In genomic region chr1:23563755-23564374, GRCh38 we compare ENCODE assay signal across 1 cellular context.
TF ChIP-seq lines count a peak whose summit lies in the region.

No MANE protein-coding gene starts in this region.

TF ChIP-seq in HepG2, 621 proteins besides CTCF, POLR2A, EP300 and RAD21 (continued from another document and continues in another):
- TF ChIP-seq ZNF841 (CRISPR knock-in tag; IDR thresholded peaks at IDR 0.05; ENCODE audit: borderline replicate concordance) (no peak), PHF21A (CRISPR knock-in tag; IDR thresholded peaks at IDR 0.05) (peak; percentile 42; the same call in 1 of the 2 replicates), ZNF550 (CRISPR knock-in tag; IDR thresholded peaks at IDR 0.05; ENCODE audit: borderline replicate concordance) (no peak), RXRA (CRISPR knock-in tag; IDR thresholded peaks at IDR 0.05) (peak; percentile 54; the same call in 1 of the 2 replicates), ISL2 (CRISPR knock-in tag; IDR thresholded peaks at IDR 0.05) (peak; percentile 80), HOXA3 (CRISPR knock-in tag; IDR thresholded peaks at IDR 0.05) (peak; percentile 49; the same call in 1 of the 2 replicates), CREB1 (IDR thresholded peaks at IDR 0.05) (no peak), CREB1 (CRISPR knock-in tag; IDR thresholded peaks at IDR 0.05) (peak; percentile 53; the same call in 1 of the 2 replicates), CHCHD3 (CRISPR knock-in tag; IDR thresholded peaks at IDR 0.05) (0 out of 2 replicates have a peak, but pooled peaks have one; percentile 61), MYNN (CRISPR knock-in tag; IDR thresholded peaks at IDR 0.05; ENCODE audit: low read depth) (no peak), FOXA1 (IDR thresholded peaks at IDR 0.05) (no peak), FOXA1 (CRISPR knock-in tag; IDR thresholded peaks at IDR 0.05) (peak; percentile 76; the same call in 1 of the 2 replicates), MTF1 (CRISPR knock-in tag; IDR thresholded peaks at IDR 0.05) (no peak), ZNF607 (CRISPR knock-in tag; IDR thresholded peaks at IDR 0.05; ENCODE audit: borderline replicate concordance) (no peak), HDAC2 (CRISPR knock-in tag; IDR thresholded peaks at IDR 0.05) (peak; percentile 82), ASH2L (IDR thresholded peaks at IDR 0.05; ENCODE audit: insufficient read length, low read depth, low read length) (peak; percentile 49), RARG (CRISPR knock-in tag; IDR thresholded peaks at IDR 0.05; ENCODE audit: low read depth) (no peak), NR2F6 (IDR thresholded peaks at IDR 0.05) (peak; percentile 38; the same call in 1 of the 2 replicates), NR2F6 (CRISPR knock-in tag; IDR thresholded peaks at IDR 0.05) (peak; percentile 14; the same call in 1 of the 2 replicates), FOXC1 (CRISPR knock-in tag; IDR thresholded peaks at IDR 0.05; ENCODE audit: borderline replicate concordance) (no peak), SALL1 (CRISPR knock-in tag; IDR thresholded peaks at IDR 0.05) (peak; percentile 60), MAZ (IDR thresholded peaks at IDR 0.05; ENCODE audit: borderline replicate concordance, low read depth, low read length) (no peak), MAZ (CRISPR knock-in tag; IDR thresholded peaks at IDR 0.05; ENCODE audit: low read depth) (no peak), REPIN1 (CRISPR knock-in tag; IDR thresholded peaks at IDR 0.05; ENCODE audit: borderline replicate concordance, low read depth) (0 out of 2 replicates have a peak, but pooled peaks have one; percentile 26), SIX1 (CRISPR knock-in tag; IDR thresholded peaks at IDR 0.05; ENCODE audit: borderline replicate concordance) (no peak), DMAP1 (CRISPR knock-in tag; IDR thresholded peaks at IDR 0.05) (no peak), ZNF282 (IDR thresholded peaks at IDR 0.05; ENCODE audit: partially characterized antibody) (no peak), CEBPG (CRISPR knock-in tag; IDR thresholded peaks at IDR 0.05) (peak; percentile 36; the same call in 1 of the 2 replicates), SOX6 (IDR thresholded peaks at IDR 0.05) (no peak), SOX6 (CRISPR knock-in tag; IDR thresholded peaks at IDR 0.05) (peak; percentile 53), ZMYM4 (CRISPR knock-in tag; IDR thresholded peaks at IDR 0.05) (peak; percentile 22; the same call in 1 of the 2 replicates), TFDP1 (CRISPR knock-in tag; IDR thresholded peaks at IDR 0.05; ENCODE audit: borderline replicate concordance) (peak; percentile 28; the same call in 1 of the 2 replicates), HDAC6 (IDR thresholded peaks at IDR 0.05; ENCODE audit: low read depth, low read length) (no peak), RORA (CRISPR knock-in tag; IDR thresholded peaks at IDR 0.05) (no peak), RARA (CRISPR knock-in tag; IDR thresholded peaks at IDR 0.05) (peak; percentile 30; the same call in 1 of the 2 replicates), ZNF136 (CRISPR knock-in tag; IDR thresholded peaks at IDR 0.05; ENCODE audit: low read depth) (no peak), ZNF768 (CRISPR knock-in tag; IDR thresholded peaks at IDR 0.05) (peak; percentile 47; the same call in 1 of the 2 replicates), POLR2G (IDR thresholded peaks at IDR 0.05; ENCODE audit: low read depth, low read length) (no peak), TCF7 (IDR thresholded peaks at IDR 0.05; ENCODE audit: low read depth) (peak; percentile 53; the same call in 1 of the 2 replicates), ZFAT (CRISPR knock-in tag; conservative IDR thresholded peaks at IDR 0.05) (no peak), YY1 (IDR thresholded peaks at IDR 0.05; ENCODE audit: insufficient read depth, insufficient replicate concordance, low read depth, low read length) (no peak), ZBTB3 (CRISPR knock-in tag; IDR thresholded peaks at IDR 0.05; ENCODE audit: borderline replicate concordance, low read depth) (no peak), ZNF577 (CRISPR knock-in tag; IDR thresholded peaks at IDR 0.05; ENCODE audit: borderline replicate concordance, low read depth) (no peak), SKI (IDR thresholded peaks at IDR 0.05; ENCODE audit: partially characterized antibody) (peak; percentile 23), ZNF331 (CRISPR knock-in tag; IDR thresholded peaks at IDR 0.05) (peak; percentile 37; the same call in 1 of the 2 replicates), FOXA3 (CRISPR knock-in tag; IDR thresholded peaks at IDR 0.05) (peak; percentile 76), TBX2 (CRISPR knock-in tag; IDR thresholded peaks at IDR 0.05; ENCODE audit: borderline replicate concordance) (peak; percentile 88), BCL6 (CRISPR knock-in tag; IDR thresholded peaks at IDR 0.05) (peak; percentile 69; the same call in 1 of the 2 replicates), ZNF414 (CRISPR knock-in tag; IDR thresholded peaks at IDR 0.05) (no peak), MEIS2 (CRISPR knock-in tag; IDR thresholded peaks at IDR 0.05) (no peak), MED1 (CRISPR knock-in tag; IDR thresholded peaks at IDR 0.05) (peak; percentile 54), ZNF788 (CRISPR knock-in tag; IDR thresholded peaks at IDR 0.05; ENCODE audit: borderline replicate concordance) (peak; percentile 25; the same call in 1 of the 2 replicates), KDM2A (CRISPR knock-in tag; IDR thresholded peaks at IDR 0.05; ENCODE audit: borderline replicate concordance, low read depth) (0 out of 2 replicates have a peak, but pooled peaks have one; percentile 21), CC2D1A (CRISPR knock-in tag; IDR thresholded peaks at IDR 0.05) (peak; percentile 42; the same call in 1 of the 2 replicates), ZSCAN31 (CRISPR knock-in tag; IDR thresholded peaks at IDR 0.05; ENCODE audit: low read depth) (0 out of 2 replicates have a peak, but pooled peaks have one; percentile 22), ZBTB7B (CRISPR knock-in tag; IDR thresholded peaks at IDR 0.05) (0 out of 2 replicates have a peak, but pooled peaks have one; percentile 33), SETDB1 (CRISPR knock-in tag; IDR thresholded peaks at IDR 0.05; ENCODE audit: borderline replicate concordance) (no peak), RFXAP (CRISPR knock-in tag; IDR thresholded peaks at IDR 0.05; ENCODE audit: borderline replicate concordance) (0 out of 2 replicates have a peak, but pooled peaks have one; percentile 44)
- TF ChIP-seq, protein P1, sequence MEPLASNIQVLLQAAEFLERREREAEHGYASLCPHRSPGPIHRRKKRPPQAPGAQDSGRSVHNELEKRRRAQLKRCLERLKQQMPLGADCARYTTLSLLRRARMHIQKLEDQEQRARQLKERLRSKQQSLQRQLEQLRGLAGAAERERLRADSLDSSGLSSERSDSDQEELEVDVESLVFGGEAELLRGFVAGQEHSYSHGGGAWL (CRISPR knock-in tag; IDR thresholded peaks at IDR 0.05): no peak
- TF ChIP-seq, protein P2, sequence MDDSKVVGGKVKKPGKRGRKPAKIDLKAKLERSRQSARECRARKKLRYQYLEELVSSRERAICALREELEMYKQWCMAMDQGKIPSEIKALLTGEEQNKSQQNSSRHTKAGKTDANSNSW (CRISPR knock-in tag; IDR thresholded peaks at IDR 0.05; ENCODE audit: borderline replicate concordance): no peak
- TF ChIP-seq, protein P3, sequence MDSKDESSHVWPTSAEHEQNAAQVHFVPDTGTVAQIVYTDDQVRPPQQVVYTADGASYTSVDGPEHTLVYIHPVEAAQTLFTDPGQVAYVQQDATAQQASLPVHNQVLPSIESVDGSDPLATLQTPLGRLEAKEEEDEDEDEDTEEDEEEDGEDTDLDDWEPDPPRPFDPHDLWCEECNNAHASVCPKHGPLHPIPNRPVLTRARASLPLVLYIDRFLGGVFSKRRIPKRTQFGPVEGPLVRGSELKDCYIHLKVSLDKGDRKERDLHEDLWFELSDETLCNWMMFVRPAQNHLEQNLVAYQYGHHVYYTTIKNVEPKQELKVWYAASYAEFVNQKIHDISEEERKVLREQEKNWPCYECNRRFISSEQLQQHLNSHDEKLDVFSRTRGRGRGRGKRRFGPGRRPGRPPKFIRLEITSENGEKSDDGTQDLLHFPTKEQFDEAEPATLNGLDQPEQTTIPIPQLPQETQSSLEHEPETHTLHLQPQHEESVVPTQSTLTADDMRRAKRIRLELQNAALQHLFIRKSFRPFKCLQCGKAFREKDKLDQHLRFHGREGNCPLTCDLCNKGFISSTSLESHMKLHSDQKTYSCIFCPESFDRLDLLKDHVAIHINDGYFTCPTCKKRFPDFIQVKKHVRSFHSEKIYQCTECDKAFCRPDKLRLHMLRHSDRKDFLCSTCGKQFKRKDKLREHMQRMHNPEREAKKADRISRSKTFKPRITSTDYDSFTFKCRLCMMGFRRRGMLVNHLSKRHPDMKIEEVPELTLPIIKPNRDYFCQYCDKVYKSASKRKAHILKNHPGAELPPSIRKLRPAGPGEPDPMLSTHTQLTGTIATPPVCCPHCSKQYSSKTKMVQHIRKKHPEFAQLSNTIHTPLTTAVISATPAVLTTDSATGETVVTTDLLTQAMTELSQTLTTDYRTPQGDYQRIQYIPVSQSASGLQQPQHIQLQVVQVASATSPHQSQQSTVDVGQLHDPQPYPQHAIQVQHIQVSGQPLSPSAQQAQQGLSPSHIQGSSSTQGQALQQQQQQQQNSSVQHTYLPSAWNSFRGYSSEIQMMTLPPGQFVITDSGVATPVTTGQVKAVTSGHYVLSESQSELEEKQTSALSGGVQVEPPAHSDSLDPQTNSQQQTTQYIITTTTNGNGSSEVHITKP (CRISPR knock-in tag; IDR thresholded peaks at IDR 0.05; ENCODE audit: low read depth): no peak
- TF ChIP-seq, protein P4, sequence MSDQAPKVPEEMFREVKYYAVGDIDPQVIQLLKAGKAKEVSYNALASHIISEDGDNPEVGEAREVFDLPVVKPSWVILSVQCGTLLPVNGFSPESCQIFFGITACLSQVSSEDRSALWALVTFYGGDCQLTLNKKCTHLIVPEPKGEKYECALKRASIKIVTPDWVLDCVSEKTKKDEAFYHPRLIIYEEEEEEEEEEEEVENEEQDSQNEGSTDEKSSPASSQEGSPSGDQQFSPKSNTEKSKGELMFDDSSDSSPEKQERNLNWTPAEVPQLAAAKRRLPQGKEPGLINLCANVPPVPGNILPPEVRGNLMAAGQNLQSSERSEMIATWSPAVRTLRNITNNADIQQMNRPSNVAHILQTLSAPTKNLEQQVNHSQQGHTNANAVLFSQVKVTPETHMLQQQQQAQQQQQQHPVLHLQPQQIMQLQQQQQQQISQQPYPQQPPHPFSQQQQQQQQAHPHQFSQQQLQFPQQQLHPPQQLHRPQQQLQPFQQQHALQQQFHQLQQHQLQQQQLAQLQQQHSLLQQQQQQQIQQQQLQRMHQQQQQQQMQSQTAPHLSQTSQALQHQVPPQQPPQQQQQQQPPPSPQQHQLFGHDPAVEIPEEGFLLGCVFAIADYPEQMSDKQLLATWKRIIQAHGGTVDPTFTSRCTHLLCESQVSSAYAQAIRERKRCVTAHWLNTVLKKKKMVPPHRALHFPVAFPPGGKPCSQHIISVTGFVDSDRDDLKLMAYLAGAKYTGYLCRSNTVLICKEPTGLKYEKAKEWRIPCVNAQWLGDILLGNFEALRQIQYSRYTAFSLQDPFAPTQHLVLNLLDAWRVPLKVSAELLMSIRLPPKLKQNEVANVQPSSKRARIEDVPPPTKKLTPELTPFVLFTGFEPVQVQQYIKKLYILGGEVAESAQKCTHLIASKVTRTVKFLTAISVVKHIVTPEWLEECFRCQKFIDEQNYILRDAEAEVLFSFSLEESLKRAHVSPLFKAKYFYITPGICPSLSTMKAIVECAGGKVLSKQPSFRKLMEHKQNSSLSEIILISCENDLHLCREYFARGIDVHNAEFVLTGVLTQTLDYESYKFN (CRISPR knock-in tag; conservative IDR thresholded peaks at IDR 0.05): peak; percentile 60
- TF ChIP-seq, protein P5, sequence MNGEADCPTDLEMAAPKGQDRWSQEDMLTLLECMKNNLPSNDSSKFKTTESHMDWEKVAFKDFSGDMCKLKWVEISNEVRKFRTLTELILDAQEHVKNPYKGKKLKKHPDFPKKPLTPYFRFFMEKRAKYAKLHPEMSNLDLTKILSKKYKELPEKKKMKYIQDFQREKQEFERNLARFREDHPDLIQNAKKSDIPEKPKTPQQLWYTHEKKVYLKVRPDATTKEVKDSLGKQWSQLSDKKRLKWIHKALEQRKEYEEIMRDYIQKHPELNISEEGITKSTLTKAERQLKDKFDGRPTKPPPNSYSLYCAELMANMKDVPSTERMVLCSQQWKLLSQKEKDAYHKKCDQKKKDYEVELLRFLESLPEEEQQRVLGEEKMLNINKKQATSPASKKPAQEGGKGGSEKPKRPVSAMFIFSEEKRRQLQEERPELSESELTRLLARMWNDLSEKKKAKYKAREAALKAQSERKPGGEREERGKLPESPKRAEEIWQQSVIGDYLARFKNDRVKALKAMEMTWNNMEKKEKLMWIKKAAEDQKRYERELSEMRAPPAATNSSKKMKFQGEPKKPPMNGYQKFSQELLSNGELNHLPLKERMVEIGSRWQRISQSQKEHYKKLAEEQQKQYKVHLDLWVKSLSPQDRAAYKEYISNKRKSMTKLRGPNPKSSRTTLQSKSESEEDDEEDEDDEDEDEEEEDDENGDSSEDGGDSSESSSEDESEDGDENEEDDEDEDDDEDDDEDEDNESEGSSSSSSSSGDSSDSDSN (CRISPR knock-in tag; IDR thresholded peaks at IDR 0.05): peak; percentile 29; the same call in 1 of the 2 replicates
- TF ChIP-seq, protein P6, sequence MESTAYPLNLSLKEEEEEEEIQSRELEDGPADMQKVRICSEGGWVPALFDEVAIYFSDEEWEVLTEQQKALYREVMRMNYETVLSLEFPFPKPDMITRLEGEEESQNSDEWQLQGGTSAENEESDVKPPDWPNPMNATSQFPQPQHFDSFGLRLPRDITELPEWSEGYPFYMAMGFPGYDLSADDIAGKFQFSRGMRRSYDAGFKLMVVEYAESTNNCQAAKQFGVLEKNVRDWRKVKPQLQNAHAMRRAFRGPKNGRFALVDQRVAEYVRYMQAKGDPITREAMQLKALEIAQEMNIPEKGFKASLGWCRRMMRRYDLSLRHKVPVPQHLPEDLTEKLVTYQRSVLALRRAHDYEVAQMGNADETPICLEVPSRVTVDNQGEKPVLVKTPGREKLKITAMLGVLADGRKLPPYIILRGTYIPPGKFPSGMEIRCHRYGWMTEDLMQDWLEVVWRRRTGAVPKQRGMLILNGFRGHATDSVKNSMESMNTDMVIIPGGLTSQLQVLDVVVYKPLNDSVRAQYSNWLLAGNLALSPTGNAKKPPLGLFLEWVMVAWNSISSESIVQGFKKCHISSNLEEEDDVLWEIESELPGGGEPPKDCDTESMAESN (CRISPR knock-in tag; conservative IDR thresholded peaks at IDR 0.05): 0 out of 2 replicates have a peak, but pooled peaks have one; percentile 48
